1 cellular context compared by ENCODE assay signal in genomic region chr19:55398200-55398947, GRCh38.
TF ChIP-seq lines count a peak whose summit lies in the region.

No MANE protein-coding gene starts in this region.

TF ChIP-seq in HepG2, 621 proteins besides CTCF, POLR2A, EP300 and RAD21:
- TF ChIP-seq ZNF7 (CRISPR knock-in tag; IDR thresholded peaks at IDR 0.05) = peak; percentile 53; the same call in 1 of the 2 replicates
- no peak for TF ChIP-seq ZFY (CRISPR knock-in tag; IDR thresholded peaks at IDR 0.05)
